ENCODE assay signal across 9 cellular contexts in genomic region chr11:70176940-70177689, GRCh38. TPM values are rescaled to one million over a fixed set of nuclear protein-coding genes. Genes with fewer than 3 reads are reported as not detected.
DNase-seq lines count a peak whose midpoint lies in the region; ATAC-seq and TF ChIP-seq lines count a peak whose summit lies in the region.
"Had no signal": no experiment of that assay in that cellular context is flagged by ENCODE, and none has a peak within 500 bp of the region (broad histone marks: within the 10 kb centered on the region; RNA-seq: fewer than 3 reads in every experiment).

No MANE protein-coding gene starts in this region.

- no peak overlapping the region for H3K27ac ChIP-seq in CD8-positive, alpha-beta memory T cell (ENCODE audit: low read depth, low read length)

- no peaks in the 10 kb centered on the region for H3K27me3 Mint-ChIP-seq in CD8-positive, alpha-beta memory T cell

- CTCF ChIA-PET in CD8-positive, alpha-beta memory T cell (lab: Charles Lee): no interaction called here

- no peak overlapping the region for H3K27ac Mint-ChIP-seq in CD8-positive, alpha-beta memory T cell

- H3K36me3 Mint-ChIP-seq in CD8-positive, alpha-beta memory T cell: no peaks in the 10 kb centered on the region
- H3K36me3 Mint-ChIP-seq: IgD-negative memory B cell had no signal

- no peak overlapping the region for H3K4me3 ChIP-seq in CD8-positive, alpha-beta memory T cell (ENCODE audit: low read length)
- no peak overlapping the region for H3K4me3 ChIP-seq in epithelial cell of esophagus (ENCODE audit: low read length)

- no peaks in the 10 kb centered on the region for H3K36me3 ChIP-seq in CD8-positive, alpha-beta memory T cell (ENCODE audit: insufficient read depth, low read length)

- H3K9me3 ChIP-seq in CD8-positive, alpha-beta memory T cell (ENCODE audit: low read length): no peaks in the 10 kb centered on the region

- POLR2A ChIA-PET in CD8-positive, alpha-beta memory T cell (lab: Charles Lee): interaction anchor here (0.6 kb wide), 1 partner anchor 95 kb away, joined by 4 read pairs; no protein-coding TSS in a partner anchor

- no peaks in the 10 kb centered on the region for H3K4me1 ChIP-seq in CD8-positive, alpha-beta memory T cell (ENCODE audit: insufficient read depth, low read length)

- peak; percentile 57 for TF ChIP-seq CTCF in epithelial cell of esophagus (IDR thresholded peaks at IDR 0.05; ENCODE audit: insufficient read depth, low read depth, low read length, missing control alignments)

- peak; percentile 33 to 62 (median 38) for DNase-seq in CD8-positive, alpha-beta memory T cell
- DNase-seq in HuH-7 (ENCODE audit: low spot score) (peak; percentile 98), epithelial cell of esophagus (ENCODE audit: low read depth) (no peak), NCI-H1417 (lab: John Stamatoyannopoulos, UW) (no peak)
- peak; percentile 21 to 24 for DNase-seq in activated CD4-positive, alpha-beta T cell treated with anti-CD3 and anti-CD28 coated beads, Interleukin-2, amount 50 U/mL, for 24 hours (ENCODE audit: low read depth in 1 of 2, low spot score in 1 of 2)
- peak; percentile 33 for DNase-seq in stimulated activated CD4-positive, alpha-beta T cell treated with anti-CD3 and anti-CD28 coated beads, Interleukin-12 subunit alpha, Interleukin-12 subunit beta, amount 100 ng/mL, for 4 hours

- H3K27me3 ChIP-seq in CD8-positive, alpha-beta memory T cell (ENCODE audit: insufficient read depth, low read length, poor library complexity, severe bottlenecking): no peaks in the 10 kb centered on the region

- ATAC-seq in HG02938 (IDR thresholded peaks at IDR 0.05; ENCODE audit: unreplicated experiment) (no peak), HG03280 (IDR thresholded peaks at IDR 0.05; ENCODE audit: unreplicated experiment) (no peak)

- no peak overlapping the region for H3K4me3 Mint-ChIP-seq in CD8-positive, alpha-beta memory T cell
- H3K4me3 Mint-ChIP-seq: IgD-negative memory B cell had no signal

- no peaks in the 10 kb centered on the region for H3K9me3 Mint-ChIP-seq in CD8-positive, alpha-beta memory T cell

- no peaks in the 10 kb centered on the region for H3K4me1 Mint-ChIP-seq in CD8-positive, alpha-beta memory T cell
- H3K4me1 Mint-ChIP-seq: IgD-negative memory B cell had no signal

RNA-seq across cellular contexts. Expression of gene FADD, which starts 26.0 kb away (rescaled TPM):
- 10 to 100 TPM; 38.5 to 39.4 TPM for total RNA-seq in CD8-positive, alpha-beta memory T cell
- 22.9 TPM for polyA plus RNA-seq in CD8-positive, alpha-beta memory T cell

Comparison
In these comparisons a context has a peak if more than half of its experiments do, and no peak if none do; other contexts are left out.
1. DNase-seq: peak in CD8-positive, alpha-beta memory T cell (5 of 5), HuH-7 (single experiment), activated CD4-positive, alpha-beta T cell treated with anti-CD3 and anti-CD28 coated beads, Interleukin-2, amount 50 U/mL, for 24 hours (2 of 2) and stimulated activated CD4-positive, alpha-beta T cell treated with anti-CD3 and anti-CD28 coated beads, Interleukin-12 subunit alpha, Interleukin-12 subunit beta, amount 100 ng/mL, for 4 hours (single experiment); none in epithelial cell of esophagus (single experiment) and NCI-H1417 (0 of 3).